Comparison of ENCODE assay signal across 8 cellular contexts in genomic region chr2:5693288-5694015, GRCh38. TPM values are rescaled to one million over a fixed set of nuclear protein-coding genes. Genes with fewer than 3 reads are reported as not detected.
A peak's percentile ranks its signal among the peaks of the same experiment; 100 is the strongest.
DNase-seq lines count a peak whose midpoint lies in the region; ATAC-seq and TF ChIP-seq lines count a peak whose summit lies in the region.

No MANE protein-coding gene starts in this region.

- ATAC-seq in GM18517 (IDR thresholded peaks at IDR 0.05; ENCODE audit: unreplicated experiment) (no peak), HG03432 (IDR thresholded peaks at IDR 0.05; ENCODE audit: unreplicated experiment) (no peak)

- peak; percentile 41 for DNase-seq in D341Med (ENCODE audit: low spot score)
- DNase-seq in nephron progenitor cell: peak; percentile 53
- no peak for DNase-seq in GF-D8 (lab: John Stamatoyannopoulos, UW)
- no peak for DNase-seq in HUDEP-2 (lab: John Stamatoyannopoulos, UW; ENCODE audit: unreplicated experiment in 76 of 76)

- peak overlapping the region; percentile 83 for H3K9ac ChIP-seq in HUES64 (ENCODE audit: low read depth, low read length)

- H3K4me1 Mint-ChIP-seq in brain (peaks cover 28% of the 10 kb centered on the region), nephron progenitor cell (peaks cover 29% of the 10 kb centered on the region)

- TF ChIP-seq CTCF in brain (conservative IDR thresholded peaks at IDR 0.05) (no peak), nephron progenitor cell (IDR thresholded peaks at IDR 0.05) (no peak)

- peak overlapping the region; percentile 22; the same call in 1 of the 2 replicates for H3K27ac ChIP-seq in HUES64 (ENCODE audit: low read depth, low read length)

- peaks cover 0 to 20% (median 7%) of the 10 kb centered on the region in 5 experiments for H3K9me3 Mint-ChIP-seq in brain
- H3K9me3 Mint-ChIP-seq in nephron progenitor cell: no peaks in the 10 kb centered on the region

- H3K36me3 Mint-ChIP-seq in brain: peaks cover 34% of the 10 kb centered on the region
- H3K36me3 Mint-ChIP-seq in nephron progenitor cell (ENCODE audit: low read depth): peaks cover 19% of the 10 kb centered on the region

- H3K27me3 Mint-ChIP-seq in brain (peaks cover 43% of the 10 kb centered on the region), nephron progenitor cell (ENCODE audit: low read depth, poor library complexity) (peaks cover 4% of the 10 kb centered on the region)

- H3K27ac Mint-ChIP-seq in brain (peak overlapping the region; percentile 95 to 100 (median 98)), nephron progenitor cell (peak overlapping the region; percentile 90)

- under 1% methylated on average over 95 of the region's 95 CpGs for WGBS in HUES64

- no peaks in the 10 kb centered on the region for H3K9me3 ChIP-seq in HUES64 (ENCODE audit: insufficient read depth, low read depth, low read length)

- H3K27me3 ChIP-seq in HUES64 (ENCODE audit: insufficient read depth, low read length): peaks cover 3% of the 10 kb centered on the region; the same call in 1 of the 2 replicates

- H3K4me3 ChIP-seq in HUES64 (ENCODE audit: low read length): peak overlapping the region; percentile 92

- H3K4me3 Mint-ChIP-seq in brain: peak overlapping the region; percentile 94 to 99 (median 97)
- peak overlapping the region; percentile 99 for H3K4me3 Mint-ChIP-seq in nephron progenitor cell

- peaks cover 10% of the 10 kb centered on the region; the same call in 1 of the 2 replicates for H3K36me3 ChIP-seq in HUES64 (ENCODE audit: insufficient read depth, low read length)

- peaks cover 19% of the 10 kb centered on the region for H3K4me1 ChIP-seq in HUES64 (ENCODE audit: insufficient read depth, low read length)

RNA-seq across cellular contexts. Expression of gene SOX11, which starts 1.3 kb away (rescaled TPM):
- polyA plus RNA-seq in HUES64 (2013, experiment 1 of 2): 25.4 TPM
- 33.3 TPM for polyA plus RNA-seq in HUES64 (2013, experiment 2 of 2)
- polyA plus RNA-seq in brain (ENCODE audit: insufficient read depth, low read depth, low replicate concordance): 14.3 TPM

Comparison
In these comparisons a context has a peak if more than half of its experiments do, and no peak if none do; other contexts are left out.
1. DNase-seq: peak in D341Med (single experiment) and nephron progenitor cell (single experiment); none in GF-D8 (single experiment) and HUDEP-2 (0 of 76).